In the genomic region with DNA sequence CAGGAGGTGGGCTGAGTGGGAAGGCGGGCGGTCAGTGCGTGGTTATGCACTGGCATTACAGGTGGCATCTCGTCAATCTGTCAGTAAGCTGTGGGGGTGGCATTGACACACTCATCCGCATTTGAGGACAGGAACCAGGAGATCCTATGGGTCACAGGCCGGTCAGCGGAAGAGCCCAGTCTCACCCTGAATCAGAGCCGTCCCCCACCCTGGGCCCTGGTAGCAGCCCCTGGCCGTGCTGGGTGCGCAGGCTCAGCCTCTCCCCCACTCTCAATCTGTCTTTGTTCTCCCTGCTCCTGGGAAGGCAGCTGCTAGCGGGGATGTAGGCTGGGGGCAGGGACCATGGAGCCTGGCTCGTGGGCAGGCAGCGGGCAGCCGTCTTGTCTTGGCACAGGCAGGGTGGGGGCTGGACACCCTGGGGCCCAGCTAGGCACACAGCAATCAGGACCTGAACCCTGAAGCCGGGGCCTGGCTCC, we compare ENCODE assay signal across 11 cellular contexts. TPM values are rescaled to one million over a fixed set of nuclear protein-coding genes. Genes with fewer than 3 reads are reported as not detected.
A peak's percentile ranks its signal among the peaks of the same experiment; 100 is the strongest.
DNase-seq lines count a peak whose midpoint lies in the region; ATAC-seq and TF ChIP-seq lines count a peak whose summit lies in the region.
"Had no signal": no experiment of that assay in that cellular context is flagged by ENCODE, and none has a peak within 500 bp of the region (broad histone marks: within the 10 kb centered on the region; RNA-seq: fewer than 3 reads in every experiment).

No MANE protein-coding gene starts in this region.

- H3K27me3 ChIP-seq in left ventricle myocardium inferior (ENCODE audit: low read depth) (no peaks in the 10 kb centered on the region), ascending aorta (no peaks in the 10 kb centered on the region), uterus (no peaks in the 10 kb centered on the region)

- ATAC-seq in Right ventricle myocardium superior (ENCODE audit: poor library complexity) = no peak
- no peak for ATAC-seq in GM21367 (IDR thresholded peaks at IDR 0.05; ENCODE audit: unreplicated experiment)
- ATAC-seq in left colon = no peak
- no peak for ATAC-seq in GM18909 (IDR thresholded peaks at IDR 0.05; ENCODE audit: poor library complexity, unreplicated experiment)
- ATAC-seq: mucosa of descending colon had no signal

- peak overlapping the region; percentile 41 for H3K4me3 ChIP-seq in left ventricle myocardium inferior
- no peak overlapping the region for H3K4me3 ChIP-seq in ascending aorta
- no peak overlapping the region for H3K4me3 ChIP-seq in uterus
- H3K4me3 ChIP-seq: mucosa of descending colon had no signal

- intact Hi-C loops in left ventricle myocardium inferior (cut with micrococcal nuclease) (no loop called here), Right ventricle myocardium superior (cut with DNase I) (no loop called here), ascending aorta (cut with DNase I) (no loop called here), uterus (cut with DNase I; ENCODE audit: low total_unique reads) (no loop called here), left colon (cut with DNase I, micrococcal nuclease) (no loop called here)

- H3K27ac ChIP-seq in left ventricle myocardium inferior (replicated peaks) = peak overlapping the region; percentile 88
- peak overlapping the region; percentile 55 to 60 for H3K27ac ChIP-seq in ascending aorta
- H3K27ac ChIP-seq in uterus = peak overlapping the region; percentile 30 to 31

- no peak for TF ChIP-seq POLR2A in uterus (IDR thresholded peaks at IDR 0.05)

- DNase-seq in left ventricle myocardium inferior = no peak
- DNase-seq in Right ventricle myocardium superior = no peak
- DNase-seq in ascending aorta (ENCODE audit: low spot score in 2 of 2) = no peak
- peak; percentile 78 for DNase-seq in middle frontal gyrus (ENCODE audit: extremely low spot score, low spot score)
- DNase-seq in uterus = no peak
- no peak for DNase-seq in left colon
- DNase-seq: cortex of kidney, DND-41 had no signal

- TF ChIP-seq CTCF in left ventricle myocardium inferior (IDR thresholded peaks at IDR 0.05; ENCODE audit: borderline replicate concordance) = no peak
- no peak for TF ChIP-seq CTCF in ascending aorta (IDR thresholded peaks at IDR 0.05)
- TF ChIP-seq CTCF in uterus (IDR thresholded peaks at IDR 0.05) = no peak

- H3K9me3 ChIP-seq in left ventricle myocardium inferior (replicated peaks) = no peaks in the 10 kb centered on the region
- H3K9me3 ChIP-seq in ascending aorta = no peaks in the 10 kb centered on the region
- H3K9me3 ChIP-seq in uterus = no peaks in the 10 kb centered on the region
- H3K9me3 ChIP-seq: mucosa of descending colon had no signal

- H3K4me1 ChIP-seq in left ventricle myocardium inferior (peaks cover 100% of the 10 kb centered on the region), ascending aorta (peaks cover 32 to 69% of the 10 kb centered on the region in 2 donors), uterus (peaks cover 0 to 45% of the 10 kb centered on the region in 2 donors)

- peaks cover 5% of the 10 kb centered on the region for H3K36me3 ChIP-seq in left ventricle myocardium inferior
- peaks cover 0 to 10% of the 10 kb centered on the region in 2 donors for H3K36me3 ChIP-seq in ascending aorta
- no peaks in the 10 kb centered on the region for H3K36me3 ChIP-seq in uterus

RNA-seq across cellular contexts. Expression of a gene that starts 5.1 kb away (rescaled TPM):
- total RNA-seq in left ventricle myocardium inferior = 28.5 TPM
- 28.3 TPM for total RNA-seq in Right ventricle myocardium superior
- 249 TPM for total RNA-seq in ascending aorta
- 10 to 100 TPM; 13.5 to 79.4 (median 44.6) TPM for total RNA-seq in uterus
- 100 to 1,000 TPM; 187 to 203 TPM for total RNA-seq in left colon

RNA-seq across cellular contexts. Expression of a gene that starts 29.5 kb away (rescaled TPM):
- total RNA-seq in left ventricle myocardium inferior (218 TPM), Right ventricle myocardium superior (215 TPM), ascending aorta (30.2 TPM), uterus (10 to 100 TPM in 1 of 4 donors, 1 to 10 TPM in 1, not detected in 2; 7.0 to 11.7 TPM), left colon (1 to 10 TPM; 3.3 to 4.4 TPM)

RNA-seq across cellular contexts. Expression of a gene that starts 58.4 kb away (rescaled TPM):
- total RNA-seq in left ventricle myocardium inferior (55.6 TPM), Right ventricle myocardium superior (60.7 TPM), ascending aorta (410 TPM), uterus (100 to 1,000 TPM in 3 of 4 donors, 10 to 100 TPM in 1; 79.4 to 366 (median 239) TPM), left colon (10 to 100 TPM; 53.2 to 59.3 TPM)

Comparison
In these comparisons a context has a peak if more than half of its experiments do, and no peak if none do; other contexts are left out.
1. H3K27ac ChIP-seq: peak in every context shown above with its lines; median percentile 88 in left ventricle myocardium inferior; 58 in ascending aorta; 30 in uterus.